18 cellular contexts compared by ENCODE assay signal in genomic region chr18:58813821-58814220, GRCh38. TPM values are rescaled to one million over a fixed set of nuclear protein-coding genes. Genes with fewer than 3 reads are reported as not detected.
DNase-seq lines count a peak whose midpoint lies in the region; ATAC-seq, FAIRE-seq and TF ChIP-seq lines count a peak whose summit lies in the region.
"Had no signal": no experiment of that assay in that cellular context is flagged by ENCODE, and none has a peak within 500 bp of the region (broad histone marks: within the 10 kb centered on the region; RNA-seq: fewer than 3 reads in every experiment).

No MANE protein-coding gene starts in this region.

- no peak overlapping the region for H3K4me3 Mint-ChIP-seq in T-cell

- no peak overlapping the region for H3K27ac Mint-ChIP-seq in T-cell

- H3K27ac ChIP-seq in coronary artery (peak overlapping the region; percentile 30 to 45), substantia nigra (ENCODE audit: low read depth, low read length, poor library complexity, severe bottlenecking) (peak overlapping the region; percentile 59)
- H3K27ac ChIP-seq: RWPE1 had no signal

- peak; percentile 63 for DNase-seq in Ammon's horn (ENCODE audit: low spot score)
- no peak for DNase-seq in coronary artery (ENCODE audit: low spot score)
- peak; percentile 60 for DNase-seq in midbrain (lab: John Stamatoyannopoulos, UW)
- peak in 4 of 49 donors; percentile 4 to 20 (median 8) for DNase-seq in substantia nigra (lab: John Stamatoyannopoulos, UW)
- DNase-seq in T-cell: no peak
- DNase-seq in urothelium cell line (ENCODE audit: low spot score): no peak
- DNase-seq: HCEC 1CT; MV-4-11; NCI-H1436; NCI-H2081; NCI-H526; NK-92 treated with Interleukin-12 subunit alpha and Interleukin-12 subunit beta, amount 100 ng/mL, for 24 hours; OCI-M1 had no signal

- peaks cover 54 to 67% of the 10 kb centered on the region in 2 donors for H3K27me3 Mint-ChIP-seq in T-cell

- ATAC-seq in HG02588 (IDR thresholded peaks at IDR 0.05; ENCODE audit: unreplicated experiment) (no peak), GM19397 (IDR thresholded peaks at IDR 0.05; ENCODE audit: unreplicated experiment) (no peak), T-cell (replicated peaks in 1 of 4) (no peak)

- no peak for TF ChIP-seq CTCF in coronary artery (IDR thresholded peaks at IDR 0.05)

- H3K9me3 Mint-ChIP-seq in T-cell: no peaks in the 10 kb centered on the region

- no peak for FAIRE-seq in urothelium cell line (lab: Jason Lieb, UNC)
- FAIRE-seq: A204.1, HTR-8/SVneo had no signal

- H3K36me3 Mint-ChIP-seq in T-cell: no peaks in the 10 kb centered on the region

- POLR2A ChIA-PET in T-cell (lab: Charles Lee): no interaction called here

- no peak overlapping the region for H3K4me3 ChIP-seq in coronary artery

- CTCF ChIA-PET in T-cell (lab: Charles Lee): no interaction called here

- H3K4me1 Mint-ChIP-seq in T-cell: peaks cover 2 to 3% (median 2%) of the 10 kb centered on the region in 3 donors

RNA-seq across cellular contexts. Expression of gene ZNF532, which starts 50.9 kb away (rescaled TPM):
- 10 to 100 TPM in 1 of 5 donors, 1 to 10 TPM in 4; 5.0 to 14.2 (median 7.8) TPM for total RNA-seq in T-cell

Comparison
In these comparisons a context has a peak if more than half of its experiments do, and no peak if none do; other contexts are left out.
1. DNase-seq: peak in Ammon's horn (single experiment) and midbrain (single experiment); none in coronary artery (single experiment), T-cell (0 of 34) and urothelium cell line (single experiment).